ENCODE assay signal across 11 cellular contexts in the genomic region with DNA sequence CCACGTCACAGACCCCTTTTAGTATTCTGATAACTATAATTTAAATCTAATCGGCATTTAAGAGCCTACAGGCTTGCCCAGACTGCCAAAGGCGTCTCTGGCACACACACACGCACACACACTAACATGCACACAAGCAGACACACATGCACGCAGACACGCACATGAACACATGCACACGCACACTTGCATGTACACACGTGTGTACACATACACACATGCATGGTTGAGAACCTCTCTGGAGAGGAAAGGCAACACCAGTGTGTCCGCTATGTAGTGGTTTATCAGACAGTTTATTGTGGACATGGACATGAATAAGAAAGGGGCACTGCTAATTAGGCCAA.
DNase-seq lines count a peak whose midpoint lies in the region; ATAC-seq, FAIRE-seq and TF ChIP-seq lines count a peak whose summit lies in the region.
"Had no signal": no experiment of that assay in that cellular context is flagged by ENCODE, and none has a peak within 500 bp of the region (broad histone marks: within the 10 kb centered on the region; RNA-seq: fewer than 3 reads in every experiment).

No MANE protein-coding gene starts in this region.

- no peak overlapping the region for H3K27ac Mint-ChIP-seq in endodermal cell
- H3K27ac Mint-ChIP-seq in activated naive CD8-positive, alpha-beta T cell treated with anti-CD3 and anti-CD28 coated beads, Interleukin-2, amount 50 U/mL, for 24 hours = no peak overlapping the region

- no peaks in the 10 kb centered on the region for H3K9me3 Mint-ChIP-seq in endodermal cell
- no peaks in the 10 kb centered on the region for H3K9me3 Mint-ChIP-seq in activated naive CD8-positive, alpha-beta T cell treated with anti-CD3 and anti-CD28 coated beads, Interleukin-2, amount 50 U/mL, for 24 hours

- H3K4me1 ChIP-seq in SK-N-SH (ENCODE audit: control insufficient read depth in 1 of 2, insufficient read depth in 2 of 2, low read depth in 1 of 2, low read length in 1 of 2) (peaks cover 0 to 10% of the 10 kb centered on the region in 2 experiments; a peak in 1 of 4 replicates), PC-3 (ENCODE audit: insufficient read depth, low read length) (peaks cover 33% of the 10 kb centered on the region), endodermal cell (ENCODE audit: control insufficient read depth, insufficient read depth, low read length) (peaks cover 3% of the 10 kb centered on the region)

- WGBS in SK-N-SH (ENCODE audit: low lambda C conversion rate) = 69% methylated on average over 9 of the region's 9 CpGs
- WGBS in endodermal cell (ENCODE audit: insufficient coverage in 1 of 2, insufficient read length in 1 of 2), 2 experiments = 93 to 95% methylated on average over 8 to 9 of the region's 9 CpGs

- TF ChIP-seq CTCF in SK-N-SH (IDR thresholded peaks at IDR 0.05) = no peak
- no peak for TF ChIP-seq CTCF in PC-3 (conservative IDR thresholded peaks at IDR 0.05; ENCODE audit: low read depth, low read length)
- TF ChIP-seq CTCF in endodermal cell (conservative IDR thresholded peaks at IDR 0.05) = no peak

- H4K20me1 ChIP-seq in SK-N-SH (ENCODE audit: insufficient read depth) = no peaks in the 10 kb centered on the region
- H4K20me1 ChIP-seq in PC-3 (ENCODE audit: low read length) = no peaks in the 10 kb centered on the region

- H3K27ac ChIP-seq in SK-N-SH (ENCODE audit: low read depth in 2 of 2, low read length in 1 of 2) (no peak overlapping the region), PC-3 (ENCODE audit: low read length) (no peak overlapping the region), endodermal cell (ENCODE audit: low read depth, low read length) (no peak overlapping the region)

- H2AFZ ChIP-seq in SK-N-SH (ENCODE audit: low read depth) (no peak overlapping the region), PC-3 (ENCODE audit: low read length) (peak overlapping the region; percentile 60)

- no peak for ATAC-seq in SK-N-SH treated with all-trans-retinoic acid at 6 μM for 48 hours
- ATAC-seq in PC-3 = no peak
- no peak for ATAC-seq in activated naive CD8-positive, alpha-beta T cell treated with anti-CD3 and anti-CD28 coated beads, Interleukin-2, amount 50 U/mL, for 24 hours

- H3K79me2 ChIP-seq in SK-N-SH (ENCODE audit: insufficient read depth) (no peaks in the 10 kb centered on the region), PC-3 (ENCODE audit: low read length) (no peaks in the 10 kb centered on the region)

- CTCF ChIA-PET in SK-N-SH (lab: Yijun Ruan, JAX) = interaction anchor here (0.6 to 24.4 kb wide), 51 partner anchors 8 to 589 kb away, joined by 3 to 979 read pairs (median 4); partner anchors contain the start of genes HDAC11 and WNT7A
- CTCF ChIA-PET in PC-3 (lab: Charles Lee) = interaction anchor here (0.9 kb wide), 1 partner anchor 155 kb away, joined by 7 read pairs; no protein-coding TSS in a partner anchor

- DNase-seq in SK-N-SH = no peak
- no peak for DNase-seq in PC-3
- DNase-seq in endodermal cell = no peak
- no peak for DNase-seq in urothelium cell line (ENCODE audit: low spot score)
- no peak for DNase-seq in activated naive CD8-positive, alpha-beta T cell treated with anti-CD3 and anti-CD28 coated beads, Interleukin-2, amount 50 U/mL, for 24 hours
- no peak for DNase-seq in activated CD4-positive, CD25-positive, alpha-beta regulatory T cell treated with anti-CD3 and anti-CD28 coated beads, Interleukin-2, amount 50 U/mL, for 72 hours
- no peak for DNase-seq in NCI-H1105 treated with DMSO at 0.1 percent for 48 hours (lab: John Stamatoyannopoulos, UW)
- DNase-seq: NCI-H1048, NCI-H1694, NCI-H2171 had no signal

- no TSS peak for BruUV-seq in PC-3 (replicated peaks; lab: Mats Ljungman, UMichigan)

- H3K4me1 Mint-ChIP-seq in endodermal cell = peaks cover 13% of the 10 kb centered on the region
- H3K4me1 Mint-ChIP-seq in activated naive CD8-positive, alpha-beta T cell treated with anti-CD3 and anti-CD28 coated beads, Interleukin-2, amount 50 U/mL, for 24 hours = peaks cover 41% of the 10 kb centered on the region

- peak; percentile 50 for FAIRE-seq in urothelium cell line (lab: Jason Lieb, UNC)

- no peaks in the 10 kb centered on the region for H3K9me3 ChIP-seq in SK-N-SH
- H3K9me3 ChIP-seq in PC-3 (ENCODE audit: low read length) = no peaks in the 10 kb centered on the region
- H3K9me3 ChIP-seq in endodermal cell (ENCODE audit: control insufficient read depth, low read length) = no peaks in the 10 kb centered on the region

- peaks cover 31% of the 10 kb centered on the region for H3K27me3 Mint-ChIP-seq in endodermal cell (ENCODE audit: insufficient read depth)
- H3K27me3 Mint-ChIP-seq in activated naive CD8-positive, alpha-beta T cell treated with anti-CD3 and anti-CD28 coated beads, Interleukin-2, amount 50 U/mL, for 24 hours = peaks cover 29% of the 10 kb centered on the region

- H3K9ac ChIP-seq in SK-N-SH (peak overlapping the region; percentile 52; the same call in 1 of the 2 replicates), PC-3 (ENCODE audit: low read length) (peak overlapping the region; percentile 34), endodermal cell (ENCODE audit: extremely low read depth, low read length, poor library complexity, severe bottlenecking) (peak overlapping the region; percentile 41)

- H3F3A ChIP-seq in SK-N-SH (replicated peaks; ENCODE audit: insufficient read depth) (peaks cover 6% of the 10 kb centered on the region), PC-3 (ENCODE audit: low read length, unreplicated experiment) (no peaks in the 10 kb centered on the region)

- no peak for TF ChIP-seq RAD21 in SK-N-SH (IDR thresholded peaks at IDR 0.05; ENCODE audit: low read length)

- no peak overlapping the region for H3K4me3 Mint-ChIP-seq in endodermal cell
- H3K4me3 Mint-ChIP-seq in activated naive CD8-positive, alpha-beta T cell treated with anti-CD3 and anti-CD28 coated beads, Interleukin-2, amount 50 U/mL, for 24 hours = no peak overlapping the region

- H3K9me2 ChIP-seq in SK-N-SH (no peaks in the 10 kb centered on the region), PC-3 (replicated peaks; ENCODE audit: low read length) (no peaks in the 10 kb centered on the region)

- TF ChIP-seq EP300 in SK-N-SH (IDR thresholded peaks at IDR 0.05; ENCODE audit: borderline replicate concordance in 1 of 2, low read depth in 1 of 2, low read length in 1 of 2) = no peak

- POLR2A ChIA-PET in SK-N-SH (lab: Yijun Ruan, JAX) (no interaction called here), PC-3 (lab: Charles Lee; ENCODE audit: unreplicated experiment) (interaction anchor here (0.6 kb wide), 1 partner anchor 155 kb away, joined by 5 read pairs; no protein-coding TSS in a partner anchor)

- H3K36me3 Mint-ChIP-seq in endodermal cell (ENCODE audit: low read depth) = no peaks in the 10 kb centered on the region
- no peaks in the 10 kb centered on the region for H3K36me3 Mint-ChIP-seq in activated naive CD8-positive, alpha-beta T cell treated with anti-CD3 and anti-CD28 coated beads, Interleukin-2, amount 50 U/mL, for 24 hours (ENCODE audit: low read depth)

- no peak overlapping the region for H3K4me3 ChIP-seq in SK-N-SH (ENCODE audit: low read depth in 2 of 2, low read length in 1 of 2)
- H3K4me3 ChIP-seq in PC-3 (ENCODE audit: low read length) = no peak overlapping the region
- H3K4me3 ChIP-seq in endodermal cell (ENCODE audit: low read length) = no peak overlapping the region

- no peaks in the 10 kb centered on the region for H3K27me3 ChIP-seq in SK-N-SH (ENCODE audit: insufficient read depth)
- no peaks in the 10 kb centered on the region for H3K27me3 ChIP-seq in PC-3 (ENCODE audit: low read length)
- H3K27me3 ChIP-seq in endodermal cell (ENCODE audit: control insufficient read depth, insufficient read depth, low read length, poor library complexity, severe bottlenecking) = peaks cover 22% of the 10 kb centered on the region

- H3K36me3 ChIP-seq in SK-N-SH (replicated peaks in 1 of 2; ENCODE audit: control insufficient read depth in 1 of 2, insufficient read depth in 2 of 2, low read length in 1 of 2) (no peaks in the 10 kb centered on the region), PC-3 (ENCODE audit: low read depth, low read length) (no peaks in the 10 kb centered on the region), endodermal cell (ENCODE audit: control insufficient read depth, insufficient read depth, low read length) (no peaks in the 10 kb centered on the region)

- H3K4me2 ChIP-seq in SK-N-SH (peak overlapping the region; percentile 59), PC-3 (ENCODE audit: low read length) (peak overlapping the region; percentile 49; the same call in 1 of the 2 replicates)

- intact Hi-C loops in PC-3 (cut with micrococcal nuclease) = loop anchor here (10.0 kb wide), 1 partner anchor 474 kb away; the partner anchor contains the start of genes CHCHD4 and TMEM43

TF ChIP-seq in SK-N-SH, 30 proteins besides CTCF, POLR2A, EP300 and RAD21 (continues in another document):
- TF ChIP-seq TAF1 (IDR thresholded peaks at IDR 0.05; ENCODE audit: borderline replicate concordance, low read depth, low read length) (no peak), MAX (IDR thresholded peaks at IDR 0.05; ENCODE audit: low read depth) (no peak), RCOR1 (IDR thresholded peaks at IDR 0.05; ENCODE audit: low read length) (no peak), CHD2 (IDR thresholded peaks at IDR 0.05; ENCODE audit: low read length, partially characterized antibody) (no peak)

TF ChIP-seq in SK-N-SH treated with all-trans-retinoic acid at 6 μM for 48 hours, 23 proteins besides CTCF, POLR2A, EP300 and RAD21 (continues in another document):
- TF ChIP-seq ZNF8 (CRISPR knock-in tag; IDR thresholded peaks at IDR 0.05) (no peak), ZFP3 (CRISPR knock-in tag; IDR thresholded peaks at IDR 0.05) (no peak), ZNF565 (CRISPR knock-in tag; conservative IDR thresholded peaks at IDR 0.05; ENCODE audit: low read depth) (no peak), PATZ1 (CRISPR knock-in tag; IDR thresholded peaks at IDR 0.05; ENCODE audit: borderline replicate concordance) (no peak), ARNTL (CRISPR knock-in tag; IDR thresholded peaks at IDR 0.05; ENCODE audit: borderline replicate concordance, low read depth) (no peak), SNAI2 (CRISPR knock-in tag; IDR thresholded peaks at IDR 0.05) (no peak)
